8 cellular contexts compared by ENCODE assay signal in genomic region chr17:45098869-45099616, GRCh38. TPM values are rescaled to one million over a fixed set of nuclear protein-coding genes. Genes with fewer than 3 reads are reported as not detected.
DNase-seq lines count a peak whose midpoint lies in the region; ATAC-seq and TF ChIP-seq lines count a peak whose summit lies in the region.

No MANE protein-coding gene starts in this region.

- 6 to 43% methylated on average over 2 to 6 of the region's 9 CpGs for WGBS in gastroesophageal sphincter (ENCODE audit: low coverage in 1 of 2), 2 donors
- 38 to 46% (median 42%) methylated on average over 9 of the region's 9 CpGs for WGBS in ovary, 3 donors
- WGBS in testis, 2 donors = 57 to 64% methylated on average over 7 to 9 of the region's 9 CpGs

- no peak overlapping the region for H3K27ac ChIP-seq in SJCRH30
- H3K27ac ChIP-seq in gastroesophageal sphincter = peak overlapping the region; percentile 60 to 88 (median 83)
- peak overlapping the region in 1 of 2 donors; percentile 47 for H3K27ac ChIP-seq in ovary
- H3K27ac ChIP-seq in testis = peak overlapping the region in 1 of 2 donors; percentile 68

- intact Hi-C loops in ovary (cut with DNase I) (loop anchor here in 3 of 4 donors (2.0 to 10.0 kb wide), 5 partner anchors 37 to 184 kb away; partner anchors contain the start of genes GFAP (in 1 of the 3) and NMT1 (in 1 of the 3)), testis (cut with DNase I; ENCODE audit: low total_unique reads) (no loop called here)

- peak in 3 of 4 experiments; percentile 83 to 95 (median 94) for TF ChIP-seq CTCF in gastroesophageal sphincter (IDR thresholded peaks at IDR 0.05)
- peak; percentile 65 to 79 (median 66) for TF ChIP-seq CTCF in ovary (IDR thresholded peaks at IDR 0.05)
- TF ChIP-seq CTCF in testis (IDR thresholded peaks at IDR 0.05) = peak; percentile 77 to 82 (median 79)

- ATAC-seq in gastroesophageal sphincter (peak; percentile 93), GM19455 (IDR thresholded peaks at IDR 0.05; ENCODE audit: unreplicated experiment) (no peak)

- no peak for TF ChIP-seq EP300 in gastroesophageal sphincter (IDR thresholded peaks at IDR 0.05)
- no peak for TF ChIP-seq EP300 in ovary (IDR thresholded peaks at IDR 0.05)

- no peaks in the 10 kb centered on the region for H3K27me3 ChIP-seq in SJCRH30
- H3K27me3 ChIP-seq in gastroesophageal sphincter = no peaks in the 10 kb centered on the region
- no peaks in the 10 kb centered on the region for H3K27me3 ChIP-seq in ovary
- H3K27me3 ChIP-seq in testis = no peaks in the 10 kb centered on the region

- no peaks in the 10 kb centered on the region for H3K9me3 ChIP-seq in SJCRH30 (replicated peaks)
- H3K9me3 ChIP-seq in gastroesophageal sphincter = no peaks in the 10 kb centered on the region
- H3K9me3 ChIP-seq in ovary = no peaks in the 10 kb centered on the region
- H3K9me3 ChIP-seq in testis = no peaks in the 10 kb centered on the region

- H3K4me3 ChIP-seq in SJCRH30 = no peak overlapping the region
- H3K4me3 ChIP-seq in gastroesophageal sphincter = no peak overlapping the region
- no peak overlapping the region for H3K4me3 ChIP-seq in ovary
- no peak overlapping the region for H3K4me3 ChIP-seq in testis

- H3K4me1 ChIP-seq in SJCRH30 = no peaks in the 10 kb centered on the region
- peaks cover 1 to 56% (median 18%) of the 10 kb centered on the region in 3 donors for H3K4me1 ChIP-seq in gastroesophageal sphincter
- H3K4me1 ChIP-seq in ovary (ENCODE audit: insufficient read depth) = peaks cover 10% of the 10 kb centered on the region
- H3K4me1 ChIP-seq in testis = peaks cover 25% of the 10 kb centered on the region

- DNase-seq in DMS79 (lab: John Stamatoyannopoulos, UW) (peak; percentile 33), M059J (ENCODE audit: low read depth) (peak; percentile 73), SJCRH30 (peak; percentile 81 to 90), ovary (peak; percentile 83 to 93 (median 90)), testis (peak; percentile 93)
- DNase-seq in activated naive CD4-positive, alpha-beta T cell treated with Interleukin-2 at 50 U/mL for 16 hours = peak; percentile 74

- H3K36me3 ChIP-seq in SJCRH30 (peaks cover 91% of the 10 kb centered on the region), gastroesophageal sphincter (peaks cover 0 to 94% of the 10 kb centered on the region in 2 donors), ovary (no peaks in the 10 kb centered on the region), testis (ENCODE audit: low read depth, missing control alignments) (no peaks in the 10 kb centered on the region)

- TF ChIP-seq POLR2A in gastroesophageal sphincter (IDR thresholded peaks at IDR 0.05) = no peak
- TF ChIP-seq POLR2A in ovary (IDR thresholded peaks at IDR 0.05) = no peak
- no peak for TF ChIP-seq POLR2A in testis (IDR thresholded peaks at IDR 0.05)

RNA-seq across cellular contexts. Expression of gene PLCD3, which starts 33.3 kb away (rescaled TPM):
- total RNA-seq in M059J (2014; rRNA removed; shearing (Covaris generic)) = 31.2 and 36.3 TPM in 2 replicates
- total RNA-seq in SJCRH30 (2014; rRNA removed; shearing (Covaris generic)) = 5.8 and 8.2 TPM in 2 replicates
- 100 to 1,000 TPM in 2 of 4 donors, 10 to 100 TPM in 2; 50.4 to 147 (median 81.8) TPM for total RNA-seq in gastroesophageal sphincter
- total RNA-seq in ovary = 100 to 1,000 TPM in 2 of 7 donors, 10 to 100 TPM in 5; 33.0 to 166 (median 84.9) TPM
- 10 to 100 TPM; 12.1 to 59.3 TPM for polyA plus RNA-seq in ovary
- total RNA-seq in testis = 100 to 1,000 TPM in 1 of 2 donors, 10 to 100 TPM in 1; 86.3 to 106 TPM
- polyA plus RNA-seq in testis (ENCODE audit: insufficient read depth, low read depth, low replicate concordance) = 62.2 TPM

RNA-seq across cellular contexts. Expression of gene ACBD4, which starts 36.4 kb away (rescaled TPM):
- total RNA-seq in M059J (2014; rRNA removed; shearing (Covaris generic)) = 1.5 and 3.7 TPM in 2 replicates
- 0.33 and 0.61 TPM in 2 replicates for total RNA-seq in SJCRH30 (2014; rRNA removed; shearing (Covaris generic))
- 10 to 100 TPM; 15.0 to 28.8 (median 23.5) TPM for total RNA-seq in gastroesophageal sphincter
- 10 to 100 TPM; 12.4 to 24.0 (median 18.5) TPM for total RNA-seq in ovary
- polyA plus RNA-seq in ovary = 10 to 100 TPM; 11.0 to 24.5 TPM
- total RNA-seq in testis = 1 to 10 TPM; 8.3 to 9.1 TPM
- polyA plus RNA-seq in testis (ENCODE audit: insufficient read depth, low read depth, low replicate concordance) = 7.5 TPM

RNA-seq across cellular contexts. Expression of gene NMT1, which starts 37.9 kb away (rescaled TPM):
- 83.4 and 95.0 TPM in 2 replicates for total RNA-seq in M059J (2014; rRNA removed; shearing (Covaris generic))
- 69.9 and 72.0 TPM in 2 replicates for total RNA-seq in SJCRH30 (2014; rRNA removed; shearing (Covaris generic))
- total RNA-seq in gastroesophageal sphincter = 100 to 1,000 TPM in 1 of 4 donors, 10 to 100 TPM in 3; 63.5 to 129 (median 69.1) TPM
- total RNA-seq in ovary = 10 to 100 TPM; 25.5 to 91.4 (median 79.3) TPM
- 10 to 100 TPM; 23.0 to 66.5 TPM for polyA plus RNA-seq in ovary
- total RNA-seq in testis = 10 to 100 TPM; 76.1 to 79.0 TPM
- 143 TPM for polyA plus RNA-seq in testis (ENCODE audit: insufficient read depth, low read depth, low replicate concordance)

RNA-seq across cellular contexts. Expression of gene DCAKD, which starts 47.6 kb away (rescaled TPM):
- 19.2 and 22.2 TPM in 2 replicates for total RNA-seq in M059J (2014; rRNA removed; shearing (Covaris generic))
- 43.3 and 45.1 TPM in 2 replicates for total RNA-seq in SJCRH30 (2014; rRNA removed; shearing (Covaris generic))
- 10 to 100 TPM; 50.3 to 68.2 (median 58.0) TPM for total RNA-seq in gastroesophageal sphincter
- 10 to 100 TPM; 30.9 to 62.3 (median 48.0) TPM for total RNA-seq in ovary
- 10 to 100 TPM; 19.8 to 27.0 TPM for polyA plus RNA-seq in ovary
- total RNA-seq in testis = 10 to 100 TPM; 63.1 to 72.5 TPM
- 33.2 TPM for polyA plus RNA-seq in testis (ENCODE audit: insufficient read depth, low read depth, low replicate concordance)

RNA-seq across cellular contexts. Expression of gene HEXIM1, which starts 49.2 kb away (rescaled TPM):
- 3.4 and 8.0 TPM in 2 replicates for total RNA-seq in M059J (2014; rRNA removed; shearing (Covaris generic))
- 9.7 and 10.5 TPM in 2 replicates for total RNA-seq in SJCRH30 (2014; rRNA removed; shearing (Covaris generic))
- total RNA-seq in gastroesophageal sphincter (10 to 100 TPM; 48.3 to 56.3 (median 53.8) TPM), ovary (10 to 100 TPM; 17.0 to 37.8 (median 27.9) TPM), testis (10 to 100 TPM; 51.8 to 68.8 TPM)
- polyA plus RNA-seq in ovary (10 to 100 TPM; 14.4 to 26.9 TPM), testis (ENCODE audit: insufficient read depth, low read depth, low replicate concordance) (38.8 TPM)

Comparison
In these comparisons a context has a peak if more than half of its experiments do, and no peak if none do; other contexts are left out.
1. DNase-seq: peak in every context shown above with its lines; median percentile 93 in testis; 90 in ovary; 86 in SJCRH30; 74 in activated naive CD4-positive, alpha-beta T cell treated with Interleukin-2 at 50 U/mL for 16 hours; 73 in M059J; 33 in DMS79.